2 cellular contexts compared by ENCODE assay signal in the genomic region with DNA sequence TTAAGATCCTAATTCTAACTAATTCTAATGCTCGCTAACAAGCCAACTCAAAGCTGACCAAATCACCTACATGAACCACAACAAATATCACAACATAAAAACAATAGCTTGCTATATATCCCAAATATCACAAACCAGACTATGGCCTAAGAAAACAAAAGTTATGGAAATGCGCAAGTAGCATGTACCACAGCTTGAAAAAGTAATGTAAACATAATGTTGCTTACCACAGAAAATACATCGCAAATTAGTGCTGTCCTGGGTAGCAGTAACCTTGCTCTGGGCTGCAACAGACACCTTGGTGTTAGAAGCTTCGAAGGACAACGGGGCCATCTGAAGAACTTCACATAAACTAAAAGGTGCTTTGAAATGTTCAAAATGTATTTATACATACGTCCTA.
TF ChIP-seq lines count a peak whose summit lies in the region.

No MANE protein-coding gene starts in this region.

TF ChIP-seq in GM23338, 12 proteins besides CTCF, POLR2A, EP300 and RAD21 (continued from another document and continues in another):
- TF ChIP-seq, protein P1, sequence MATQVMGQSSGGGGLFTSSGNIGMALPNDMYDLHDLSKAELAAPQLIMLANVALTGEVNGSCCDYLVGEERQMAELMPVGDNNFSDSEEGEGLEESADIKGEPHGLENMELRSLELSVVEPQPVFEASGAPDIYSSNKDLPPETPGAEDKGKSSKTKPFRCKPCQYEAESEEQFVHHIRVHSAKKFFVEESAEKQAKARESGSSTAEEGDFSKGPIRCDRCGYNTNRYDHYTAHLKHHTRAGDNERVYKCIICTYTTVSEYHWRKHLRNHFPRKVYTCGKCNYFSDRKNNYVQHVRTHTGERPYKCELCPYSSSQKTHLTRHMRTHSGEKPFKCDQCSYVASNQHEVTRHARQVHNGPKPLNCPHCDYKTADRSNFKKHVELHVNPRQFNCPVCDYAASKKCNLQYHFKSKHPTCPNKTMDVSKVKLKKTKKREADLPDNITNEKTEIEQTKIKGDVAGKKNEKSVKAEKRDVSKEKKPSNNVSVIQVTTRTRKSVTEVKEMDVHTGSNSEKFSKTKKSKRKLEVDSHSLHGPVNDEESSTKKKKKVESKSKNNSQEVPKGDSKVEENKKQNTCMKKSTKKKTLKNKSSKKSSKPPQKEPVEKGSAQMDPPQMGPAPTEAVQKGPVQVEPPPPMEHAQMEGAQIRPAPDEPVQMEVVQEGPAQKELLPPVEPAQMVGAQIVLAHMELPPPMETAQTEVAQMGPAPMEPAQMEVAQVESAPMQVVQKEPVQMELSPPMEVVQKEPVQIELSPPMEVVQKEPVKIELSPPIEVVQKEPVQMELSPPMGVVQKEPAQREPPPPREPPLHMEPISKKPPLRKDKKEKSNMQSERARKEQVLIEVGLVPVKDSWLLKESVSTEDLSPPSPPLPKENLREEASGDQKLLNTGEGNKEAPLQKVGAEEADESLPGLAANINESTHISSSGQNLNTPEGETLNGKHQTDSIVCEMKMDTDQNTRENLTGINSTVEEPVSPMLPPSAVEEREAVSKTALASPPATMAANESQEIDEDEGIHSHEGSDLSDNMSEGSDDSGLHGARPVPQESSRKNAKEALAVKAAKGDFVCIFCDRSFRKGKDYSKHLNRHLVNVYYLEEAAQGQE (IDR thresholded peaks at IDR 0.05; ENCODE audit: unreplicated experiment): no peak
- TF ChIP-seq ZNF331 (CRISPR knock-in tag; IDR thresholded peaks at IDR 0.05; ENCODE audit: low read depth) (no peak), EZH2 (IDR thresholded peaks at IDR 0.05; ENCODE audit: low read depth, unreplicated experiment) (no peak), CREB1 (CRISPR knock-in tag; IDR thresholded peaks at IDR 0.05; ENCODE audit: low read depth) (no peak), STAT1 (IDR thresholded peaks at IDR 0.05; ENCODE audit: unreplicated experiment) (no peak), ZNF114 (CRISPR knock-in tag; IDR thresholded peaks at IDR 0.05) (no peak), JUNB (IDR thresholded peaks at IDR 0.05; ENCODE audit: unreplicated experiment) (no peak), POLR2AphosphoS5 (IDR thresholded peaks at IDR 0.05; ENCODE audit: low read depth) (no peak), EZH2phosphoT487 (IDR thresholded peaks at IDR 0.05; ENCODE audit: unreplicated experiment) (no peak)
- TF ChIP-seq, protein P2, sequence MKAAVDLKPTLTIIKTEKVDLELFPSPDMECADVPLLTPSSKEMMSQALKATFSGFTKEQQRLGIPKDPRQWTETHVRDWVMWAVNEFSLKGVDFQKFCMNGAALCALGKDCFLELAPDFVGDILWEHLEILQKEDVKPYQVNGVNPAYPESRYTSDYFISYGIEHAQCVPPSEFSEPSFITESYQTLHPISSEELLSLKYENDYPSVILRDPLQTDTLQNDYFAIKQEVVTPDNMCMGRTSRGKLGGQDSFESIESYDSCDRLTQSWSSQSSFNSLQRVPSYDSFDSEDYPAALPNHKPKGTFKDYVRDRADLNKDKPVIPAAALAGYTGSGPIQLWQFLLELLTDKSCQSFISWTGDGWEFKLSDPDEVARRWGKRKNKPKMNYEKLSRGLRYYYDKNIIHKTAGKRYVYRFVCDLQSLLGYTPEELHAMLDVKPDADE (IDR thresholded peaks at IDR 0.05): no peak

TF ChIP-seq in neural cell, 6 proteins besides CTCF, POLR2A, EP300 and RAD21 (continued from another document):
- TF ChIP-seq, protein P1 (IDR thresholded peaks at IDR 0.05; ENCODE audit: borderline replicate concordance): no peak
- no peak for TF ChIP-seq POLR2AphosphoS5 (IDR thresholded peaks at IDR 0.05)
- TF ChIP-seq MXI1 (conservative IDR thresholded peaks at IDR 0.05; ENCODE audit: poor library complexity, severe bottlenecking): no peak
- TF ChIP-seq SMC3 (conservative IDR thresholded peaks at IDR 0.05; ENCODE audit: poor library complexity): no peak
- no peak for TF ChIP-seq EZH2 (IDR thresholded peaks at IDR 0.05; ENCODE audit: borderline replicate concordance, insufficient read depth, low read length, poor library complexity, severe bottlenecking)
